In the genomic region with DNA sequence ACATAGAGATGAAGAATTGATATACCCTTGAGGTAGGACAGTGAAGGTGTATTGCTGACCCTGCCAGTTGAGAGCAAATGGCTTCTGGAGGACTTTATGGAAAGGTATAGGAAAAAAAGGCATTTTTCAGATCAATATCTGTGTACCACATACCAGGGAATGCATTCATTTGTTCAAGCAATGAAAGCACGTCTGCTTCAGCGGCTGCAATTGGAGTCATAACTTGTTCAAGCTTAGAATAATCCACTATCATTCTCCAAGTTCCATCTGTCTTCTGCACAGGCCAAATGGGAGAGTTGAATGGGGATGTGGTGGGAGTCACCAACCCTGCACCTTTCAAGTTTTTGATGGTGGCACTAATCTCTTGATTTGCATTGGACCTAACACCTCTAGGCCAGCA, we compare ENCODE assay signal across 1 cellular context.
TF ChIP-seq lines count a peak whose summit lies in the region.

No MANE protein-coding gene starts in this region.

TF ChIP-seq in GM23338, 12 proteins besides CTCF, POLR2A, EP300 and RAD21 (continued from another document):
- TF ChIP-seq, protein P1, sequence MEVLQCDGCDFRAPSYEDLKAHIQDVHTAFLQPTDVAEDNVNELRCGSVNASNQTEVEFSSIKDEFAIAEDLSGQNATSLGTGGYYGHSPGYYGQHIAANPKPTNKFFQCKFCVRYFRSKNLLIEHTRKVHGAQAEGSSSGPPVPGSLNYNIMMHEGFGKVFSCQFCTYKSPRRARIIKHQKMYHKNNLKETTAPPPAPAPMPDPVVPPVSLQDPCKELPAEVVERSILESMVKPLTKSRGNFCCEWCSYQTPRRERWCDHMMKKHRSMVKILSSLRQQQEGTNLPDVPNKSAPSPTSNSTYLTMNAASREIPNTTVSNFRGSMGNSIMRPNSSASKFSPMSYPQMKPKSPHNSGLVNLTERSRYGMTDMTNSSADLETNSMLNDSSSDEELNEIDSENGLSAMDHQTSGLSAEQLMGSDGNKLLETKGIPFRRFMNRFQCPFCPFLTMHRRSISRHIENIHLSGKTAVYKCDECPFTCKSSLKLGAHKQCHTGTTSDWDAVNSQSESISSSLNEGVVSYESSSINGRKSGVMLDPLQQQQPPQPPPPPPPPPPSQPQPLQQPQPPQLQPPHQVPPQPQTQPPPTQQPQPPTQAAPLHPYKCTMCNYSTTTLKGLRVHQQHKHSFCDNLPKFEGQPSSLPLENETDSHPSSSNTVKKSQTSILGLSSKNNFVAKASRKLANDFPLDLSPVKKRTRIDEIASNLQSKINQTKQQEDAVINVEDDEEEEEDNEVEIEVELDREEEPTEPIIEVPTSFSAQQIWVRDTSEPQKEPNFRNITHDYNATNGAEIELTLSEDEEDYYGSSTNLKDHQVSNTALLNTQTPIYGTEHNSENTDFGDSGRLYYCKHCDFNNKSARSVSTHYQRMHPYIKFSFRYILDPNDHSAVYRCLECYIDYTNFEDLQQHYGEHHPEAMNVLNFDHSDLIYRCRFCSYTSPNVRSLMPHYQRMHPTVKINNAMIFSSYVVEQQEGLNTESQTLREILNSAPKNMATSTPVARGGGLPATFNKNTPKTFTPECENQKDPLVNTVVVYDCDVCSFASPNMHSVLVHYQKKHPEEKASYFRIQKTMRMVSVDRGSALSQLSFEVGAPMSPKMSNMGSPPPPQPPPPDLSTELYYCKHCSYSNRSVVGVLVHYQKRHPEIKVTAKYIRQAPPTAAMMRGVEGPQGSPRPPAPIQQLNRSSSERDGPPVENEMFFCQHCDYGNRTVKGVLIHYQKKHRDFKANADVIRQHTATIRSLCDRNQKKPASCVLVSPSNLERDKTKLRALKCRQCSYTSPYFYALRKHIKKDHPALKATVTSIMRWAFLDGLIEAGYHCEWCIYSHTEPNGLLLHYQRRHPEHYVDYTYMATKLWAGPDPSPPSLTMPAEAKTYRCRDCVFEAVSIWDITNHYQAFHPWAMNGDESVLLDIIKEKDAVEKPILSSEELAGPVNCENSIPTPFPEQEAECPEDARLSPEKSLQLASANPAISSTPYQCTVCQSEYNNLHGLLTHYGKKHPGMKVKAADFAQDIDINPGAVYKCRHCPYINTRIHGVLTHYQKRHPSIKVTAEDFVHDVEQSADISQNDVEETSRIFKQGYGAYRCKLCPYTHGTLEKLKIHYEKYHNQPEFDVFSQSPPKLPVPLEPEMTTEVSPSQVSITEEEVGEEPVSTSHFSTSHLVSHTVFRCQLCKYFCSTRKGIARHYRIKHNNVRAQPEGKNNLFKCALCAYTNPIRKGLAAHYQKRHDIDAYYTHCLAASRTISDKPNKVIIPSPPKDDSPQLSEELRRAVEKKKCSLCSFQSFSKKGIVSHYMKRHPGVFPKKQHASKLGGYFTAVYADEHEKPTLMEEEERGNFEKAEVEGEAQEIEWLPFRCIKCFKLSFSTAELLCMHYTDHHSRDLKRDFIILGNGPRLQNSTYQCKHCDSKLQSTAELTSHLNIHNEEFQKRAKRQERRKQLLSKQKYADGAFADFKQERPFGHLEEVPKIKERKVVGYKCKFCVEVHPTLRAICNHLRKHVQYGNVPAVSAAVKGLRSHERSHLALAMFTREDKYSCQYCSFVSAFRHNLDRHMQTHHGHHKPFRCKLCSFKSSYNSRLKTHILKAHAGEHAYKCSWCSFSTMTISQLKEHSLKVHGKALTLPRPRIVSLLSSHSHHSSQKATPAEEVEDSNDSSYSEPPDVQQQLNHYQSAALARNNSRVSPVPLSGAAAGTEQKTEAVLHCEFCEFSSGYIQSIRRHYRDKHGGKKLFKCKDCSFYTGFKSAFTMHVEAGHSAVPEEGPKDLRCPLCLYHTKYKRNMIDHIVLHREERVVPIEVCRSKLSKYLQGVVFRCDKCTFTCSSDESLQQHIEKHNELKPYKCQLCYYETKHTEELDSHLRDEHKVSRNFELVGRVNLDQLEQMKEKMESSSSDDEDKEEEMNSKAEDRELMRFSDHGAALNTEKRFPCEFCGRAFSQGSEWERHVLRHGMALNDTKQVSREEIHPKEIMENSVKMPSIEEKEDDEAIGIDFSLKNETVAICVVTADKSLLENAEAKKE (CRISPR knock-in tag; IDR thresholded peaks at IDR 0.05): no peak
- TF ChIP-seq ZNF114 (CRISPR knock-in tag; IDR thresholded peaks at IDR 0.05) (no peak), EZH2 (IDR thresholded peaks at IDR 0.05; ENCODE audit: low read depth, unreplicated experiment) (no peak), EZH2phosphoT487 (IDR thresholded peaks at IDR 0.05; ENCODE audit: unreplicated experiment) (no peak), ZNF331 (CRISPR knock-in tag; IDR thresholded peaks at IDR 0.05; ENCODE audit: low read depth) (no peak), NANOG (IDR thresholded peaks at IDR 0.05; ENCODE audit: borderline replicate concordance) (no peak), CREB1 (CRISPR knock-in tag; IDR thresholded peaks at IDR 0.05; ENCODE audit: low read depth) (no peak), POLR2AphosphoS5 (IDR thresholded peaks at IDR 0.05; ENCODE audit: low read depth) (no peak)
- TF ChIP-seq, protein P2, sequence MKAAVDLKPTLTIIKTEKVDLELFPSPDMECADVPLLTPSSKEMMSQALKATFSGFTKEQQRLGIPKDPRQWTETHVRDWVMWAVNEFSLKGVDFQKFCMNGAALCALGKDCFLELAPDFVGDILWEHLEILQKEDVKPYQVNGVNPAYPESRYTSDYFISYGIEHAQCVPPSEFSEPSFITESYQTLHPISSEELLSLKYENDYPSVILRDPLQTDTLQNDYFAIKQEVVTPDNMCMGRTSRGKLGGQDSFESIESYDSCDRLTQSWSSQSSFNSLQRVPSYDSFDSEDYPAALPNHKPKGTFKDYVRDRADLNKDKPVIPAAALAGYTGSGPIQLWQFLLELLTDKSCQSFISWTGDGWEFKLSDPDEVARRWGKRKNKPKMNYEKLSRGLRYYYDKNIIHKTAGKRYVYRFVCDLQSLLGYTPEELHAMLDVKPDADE (IDR thresholded peaks at IDR 0.05): no peak
